Comparison of ENCODE assay signal across 15 cellular contexts in the genomic region with DNA sequence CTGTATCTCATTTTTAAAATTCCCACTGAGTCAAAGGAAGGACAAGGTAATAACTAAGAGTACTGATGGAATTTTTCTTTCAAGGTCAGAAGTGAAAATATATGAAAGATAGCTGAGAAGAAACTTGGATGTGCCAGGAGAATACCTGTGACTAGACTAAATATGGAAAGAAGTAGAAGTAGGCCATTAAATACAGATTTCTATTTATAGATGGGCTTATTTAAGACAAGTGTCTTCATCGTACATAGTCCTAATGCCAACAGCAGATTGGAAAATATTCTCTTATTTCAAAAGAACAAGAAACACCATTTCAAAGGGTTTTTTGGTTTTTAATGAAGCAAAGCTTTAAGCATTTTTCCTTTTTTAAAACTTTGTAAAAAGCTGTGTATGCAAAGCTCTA. TPM values are rescaled to one million over a fixed set of nuclear protein-coding genes. Genes with fewer than 3 reads are reported as not detected.
DNase-seq lines count a peak whose midpoint lies in the region; ATAC-seq and TF ChIP-seq lines count a peak whose summit lies in the region.
"Had no signal": no experiment of that assay in that cellular context is flagged by ENCODE, and none has a peak within 500 bp of the region (broad histone marks: within the 10 kb centered on the region; RNA-seq: fewer than 3 reads in every experiment).

No MANE protein-coding gene starts in this region.

- peaks cover 70% of the 10 kb centered on the region for H3K36me3 Mint-ChIP-seq in activated T-cell treated with anti-CD3 and anti-CD28 coated beads, Interleukin-2, amount 50 U/mL, for 24 hours (ENCODE audit: low read depth)
- H3K36me3 Mint-ChIP-seq in Calu3 (ENCODE audit: insufficient read depth, unreplicated experiment): peaks cover 23% of the 10 kb centered on the region
- peaks cover 90% of the 10 kb centered on the region for H3K36me3 Mint-ChIP-seq in activated T-helper 17 cell treated with anti-CD3 and anti-CD28 coated beads, Interleukin-2, amount 50 U/mL, for 72 hours (ENCODE audit: low read depth)
- H3K36me3 Mint-ChIP-seq in natural killer cell treated with Interleukin-12 subunit alpha and Interleukin-12 subunit beta and Interleukin-15 and Interleukin-18, amount 100 ng/mL, for 72 hours: peaks cover 9% of the 10 kb centered on the region

- no peaks in the 10 kb centered on the region for H3K27me3 Mint-ChIP-seq in activated T-cell treated with anti-CD3 and anti-CD28 coated beads, Interleukin-2, amount 50 U/mL, for 24 hours
- H3K27me3 Mint-ChIP-seq in Calu3 (ENCODE audit: unreplicated experiment): no peaks in the 10 kb centered on the region
- H3K27me3 Mint-ChIP-seq in activated T-helper 17 cell treated with anti-CD3 and anti-CD28 coated beads, Interleukin-2, amount 50 U/mL, for 72 hours: no peaks in the 10 kb centered on the region
- H3K27me3 Mint-ChIP-seq in natural killer cell treated with Interleukin-12 subunit alpha and Interleukin-12 subunit beta and Interleukin-15 and Interleukin-18, amount 100 ng/mL, for 72 hours: no peaks in the 10 kb centered on the region

- no peaks in the 10 kb centered on the region for H3K9me3 Mint-ChIP-seq in activated T-cell treated with anti-CD3 and anti-CD28 coated beads, Interleukin-2, amount 50 U/mL, for 24 hours
- no peaks in the 10 kb centered on the region for H3K9me3 Mint-ChIP-seq in Calu3 (ENCODE audit: low read depth, unreplicated experiment)
- no peaks in the 10 kb centered on the region for H3K9me3 Mint-ChIP-seq in activated T-helper 17 cell treated with anti-CD3 and anti-CD28 coated beads, Interleukin-2, amount 50 U/mL, for 72 hours
- H3K9me3 Mint-ChIP-seq in natural killer cell treated with Interleukin-12 subunit alpha and Interleukin-12 subunit beta and Interleukin-15 and Interleukin-18, amount 100 ng/mL, for 72 hours: no peaks in the 10 kb centered on the region

- BruUV-seq in Calu3 (replicated peaks; lab: Mats Ljungman, UMichigan): no TSS peak

- H3K27ac Mint-ChIP-seq in activated T-cell treated with anti-CD3 and anti-CD28 coated beads, Interleukin-2, amount 50 U/mL, for 24 hours: peak overlapping the region; percentile 29
- peak overlapping the region; percentile 49 for H3K27ac Mint-ChIP-seq in Calu3 (ENCODE audit: unreplicated experiment)
- H3K27ac Mint-ChIP-seq in activated T-helper 17 cell treated with anti-CD3 and anti-CD28 coated beads, Interleukin-2, amount 50 U/mL, for 72 hours: peak overlapping the region; percentile 79
- H3K27ac Mint-ChIP-seq in natural killer cell treated with Interleukin-12 subunit alpha and Interleukin-12 subunit beta and Interleukin-15 and Interleukin-18, amount 100 ng/mL, for 72 hours: peak overlapping the region; percentile 6 to 37

- no peak for DNase-seq in activated T-cell treated with anti-CD3 and anti-CD28 coated beads, Interleukin-2, amount 50 U/mL, for 24 hours
- DNase-seq in activated T-cell treated with anti-CD3 and anti-CD28 coated beads, Interleukin-2, amount 50 U/mL, for 1 hour: no peak
- no peak for DNase-seq in Calu3
- DNase-seq in natural killer cell treated with Interleukin-12 subunit alpha and Interleukin-12 subunit beta and Interleukin-15 and Interleukin-18, amount 100 ng/mL, for 72 hours (ENCODE audit: low spot score): no peak
- DNase-seq in posterior cingulate gyrus: no peak
- DNase-seq: DMS153, H7, NCI-H1417, NCI-H2029, NCI-H2171 treated with DMSO at 0.1 percent for 48 hours, NCI-H774 had no signal

- peaks cover 55% of the 10 kb centered on the region for H3K4me1 Mint-ChIP-seq in activated T-cell treated with anti-CD3 and anti-CD28 coated beads, Interleukin-2, amount 50 U/mL, for 24 hours (ENCODE audit: low read depth)
- H3K4me1 Mint-ChIP-seq in Calu3 (ENCODE audit: low read depth, unreplicated experiment): peaks cover 47% of the 10 kb centered on the region
- H3K4me1 Mint-ChIP-seq in activated T-helper 17 cell treated with anti-CD3 and anti-CD28 coated beads, Interleukin-2, amount 50 U/mL, for 72 hours: peaks cover 32% of the 10 kb centered on the region
- H3K4me1 Mint-ChIP-seq in natural killer cell treated with Interleukin-12 subunit alpha and Interleukin-12 subunit beta and Interleukin-15 and Interleukin-18, amount 100 ng/mL, for 72 hours (ENCODE audit: low read depth in 2 of 2): peaks cover 15 to 18% of the 10 kb centered on the region in 2 donors

- CTCF ChIA-PET in Calu3 (lab: Charles Lee): interaction anchor here (1.6 kb wide), 1 partner anchor 10 kb away, joined by 4 read pairs; no protein-coding TSS in a partner anchor

- intact Hi-C loops in Calu3 (cut with micrococcal nuclease; ENCODE audit: unreplicated experiment): no loop called here
- intact Hi-C loops in posterior cingulate gyrus (cut with DNase I): no loop called here

- no peak overlapping the region for H3K4me3 Mint-ChIP-seq in activated T-cell treated with anti-CD3 and anti-CD28 coated beads, Interleukin-2, amount 50 U/mL, for 24 hours
- no peak overlapping the region for H3K4me3 Mint-ChIP-seq in Calu3 (ENCODE audit: low read depth, unreplicated experiment)
- no peak overlapping the region for H3K4me3 Mint-ChIP-seq in activated T-helper 17 cell treated with anti-CD3 and anti-CD28 coated beads, Interleukin-2, amount 50 U/mL, for 72 hours
- no peak overlapping the region for H3K4me3 Mint-ChIP-seq in natural killer cell treated with Interleukin-12 subunit alpha and Interleukin-12 subunit beta and Interleukin-15 and Interleukin-18, amount 100 ng/mL, for 72 hours

- TF ChIP-seq CTCF in Calu3 (IDR thresholded peaks at IDR 0.05; ENCODE audit: unreplicated experiment): no peak

- ATAC-seq in activated T-helper 17 cell treated with anti-CD3 and anti-CD28 coated beads, Interleukin-2, amount 50 U/mL, for 72 hours (replicated peaks): no peak
- ATAC-seq in natural killer cell treated with Interleukin-12 subunit alpha and Interleukin-12 subunit beta and Interleukin-15 and Interleukin-18, amount 100 ng/mL, for 72 hours: no peak
- ATAC-seq in GM18502 (IDR thresholded peaks at IDR 0.05; ENCODE audit: poor library complexity, unreplicated experiment): no peak
- no peak for ATAC-seq in GM19455 (IDR thresholded peaks at IDR 0.05; ENCODE audit: unreplicated experiment)
- ATAC-seq: Panc1 had no signal

RNA-seq across cellular contexts. Expression of a gene that starts 22.0 kb away (rescaled TPM):
- total RNA-seq in Calu3 (2022): 120 and 134 TPM in 2 replicates
- total RNA-seq in activated T-helper 17 cell treated with anti-CD3 and anti-CD28 coated beads, Interleukin-2, amount 50 U/mL, for 72 hours: 100 to 1,000 TPM; 111 to 114 TPM
- total RNA-seq in natural killer cell treated with Interleukin-12 subunit alpha and Interleukin-12 subunit beta and Interleukin-15 and Interleukin-18, amount 100 ng/mL, for 72 hours: 10 to 100 TPM; 85.9 to 90.8 TPM

Comparison
In these comparisons a context has a peak if more than half of its experiments do, and no peak if none do; other contexts are left out.
1. H3K27ac Mint-ChIP-seq: peak in every context shown above with its lines; median percentile 79 in activated T-helper 17 cell treated with anti-CD3 and anti-CD28 coated beads, Interleukin-2, amount 50 U/mL, for 72 hours; 49 in Calu3; 29 in activated T-cell treated with anti-CD3 and anti-CD28 coated beads, Interleukin-2, amount 50 U/mL, for 24 hours; 22 in natural killer cell treated with Interleukin-12 subunit alpha and Interleukin-12 subunit beta and Interleukin-15 and Interleukin-18, amount 100 ng/mL, for 72 hours.